Comparison of ENCODE assay signal across 19 cellular contexts in genomic region chr10:69492091-69492745, GRCh38. TPM values are rescaled to one million over a fixed set of nuclear protein-coding genes. Genes with fewer than 3 reads are reported as not detected.
DNase-seq lines count a peak whose midpoint lies in the region; FAIRE-seq and TF ChIP-seq lines count a peak whose summit lies in the region.
"Had no signal": no experiment of that assay in that cellular context is flagged by ENCODE, and none has a peak within 500 bp of the region (broad histone marks: within the 10 kb centered on the region; RNA-seq: fewer than 3 reads in every experiment).

No MANE protein-coding gene starts in this region.

- no peak overlapping the region for H3T11ph ChIP-seq in H9 (ENCODE audit: low read length)

- H3K18ac ChIP-seq in H9 (ENCODE audit: insufficient read length, low read depth, low read length), result peak overlapping the region; percentile 29

- no peak overlapping the region for H3K4ac ChIP-seq in H9 (ENCODE audit: low read depth, low read length)

- H2BK12ac ChIP-seq in H9 (ENCODE audit: insufficient read length, low read depth, low read length), result no peak overlapping the region

- no peak overlapping the region for H2AK5ac ChIP-seq in H9 (ENCODE audit: insufficient read length, low read length)

- no peak overlapping the region for H3K23ac ChIP-seq in H9 (ENCODE audit: insufficient read length, low read depth, low read length)

- H3K36me3 ChIP-seq in smooth muscle cell (ENCODE audit: low read depth), result peaks cover 5% of the 10 kb centered on the region
- H3K36me3 ChIP-seq: neutrophil had no signal

- no peaks in the 10 kb centered on the region for H3K79me1 ChIP-seq in H9 (ENCODE audit: insufficient read depth, low read depth, low read length, poor library complexity, severe bottlenecking)

- H4K8ac ChIP-seq in H9 (replicated peaks; ENCODE audit: insufficient read length, low read depth, low read length), result no peak overlapping the region

- H3K9me3 ChIP-seq in H9 (ENCODE audit: control insufficient read depth, low read depth, low read length) (peaks cover 4% of the 10 kb centered on the region), smooth muscle cell (replicated peaks; ENCODE audit: low read depth) (no peaks in the 10 kb centered on the region)

- H3K27me3 ChIP-seq in H9 (ENCODE audit: insufficient read depth, low read length) (no peaks in the 10 kb centered on the region), smooth muscle cell (ENCODE audit: low read depth) (no peaks in the 10 kb centered on the region)
- H3K27me3 ChIP-seq: left lung, neutrophil, tibial artery had no signal

- H3K4me1 ChIP-seq in H9 (ENCODE audit: insufficient read depth, low read length) (no peaks in the 10 kb centered on the region), smooth muscle cell (ENCODE audit: low read depth) (peaks cover 21% of the 10 kb centered on the region)
- H3K4me1 ChIP-seq: left lung had no signal

- no peak overlapping the region for H3K56ac ChIP-seq in H9 (ENCODE audit: insufficient read length, low read depth, low read length)

- H2AFZ ChIP-seq in H9 (ENCODE audit: low read length) (no peak overlapping the region), smooth muscle cell (ENCODE audit: low read depth) (no peak overlapping the region)

- peaks cover 3% of the 10 kb centered on the region for H3K27me3 Mint-ChIP-seq in H9 (ENCODE audit: low read depth)
- no peaks in the 10 kb centered on the region for H3K27me3 Mint-ChIP-seq in mesothelial cell of epicardium (ENCODE audit: low read depth)
- H3K27me3 Mint-ChIP-seq: activated naive CD4-positive, alpha-beta T cell treated with anti-CD3 and anti-CD28 coated beads, Interleukin-2, amount 50 U/mL, for 24 hours; central memory CD8-positive, alpha-beta T cell had no signal

- H3K23me2 ChIP-seq in H9 (ENCODE audit: insufficient read length, low read depth, low read length, poor library complexity, severe bottlenecking), result no peaks in the 10 kb centered on the region

- H2BK120ac ChIP-seq in H9 (ENCODE audit: low read depth, low read length, poor library complexity, severe bottlenecking), result no peak overlapping the region

- H3K27ac ChIP-seq in H9 (ENCODE audit: insufficient read length, low read depth, low read length), result no peak overlapping the region
- peak overlapping the region; percentile 92 for H3K27ac ChIP-seq in angular gyrus (ENCODE audit: low read depth, low read length)
- H3K27ac ChIP-seq in smooth muscle cell (ENCODE audit: low read depth), result peak overlapping the region; percentile 53
- H3K27ac ChIP-seq: left lung, neutrophil, SK-N-MC, tibial artery had no signal

- H3K79me2 ChIP-seq in H9 (ENCODE audit: insufficient read depth, low read length) (no peaks in the 10 kb centered on the region), smooth muscle cell (ENCODE audit: low read depth) (peaks cover 10% of the 10 kb centered on the region)

- H3K36me3 Mint-ChIP-seq in H9 (ENCODE audit: insufficient read depth in 1 of 3, low read depth in 3 of 3) (peaks cover 13 to 16% (median 14%) of the 10 kb centered on the region in 3 experiments), mesothelial cell of epicardium (peaks cover 11% of the 10 kb centered on the region)

- no peak overlapping the region for H4K91ac ChIP-seq in H9 (ENCODE audit: insufficient read length, low read depth, low read length)

- no peak for TF ChIP-seq CTCF in H9 (conservative IDR thresholded peaks at IDR 0.05)
- TF ChIP-seq CTCF in mesothelial cell of epicardium (IDR thresholded peaks at IDR 0.05; ENCODE audit: unreplicated experiment), result no peak
- no peak for TF ChIP-seq CTCF in smooth muscle cell (IDR thresholded peaks at IDR 0.05; ENCODE audit: borderline replicate concordance, insufficient read depth, poor library complexity, severe bottlenecking)

- H3K9ac ChIP-seq in H9 (ENCODE audit: extremely low read depth, insufficient read length, low read length), result no peak overlapping the region
- no peak overlapping the region for H3K9ac ChIP-seq in smooth muscle cell (ENCODE audit: low read depth)

- no peak overlapping the region for H3K4me3 ChIP-seq in smooth muscle cell
- H3K4me3 ChIP-seq: left lung, SK-N-MC, tibial artery had no signal

- H2BK5ac ChIP-seq in H9 (ENCODE audit: insufficient read length, low read length), result no peak overlapping the region

- H3F3A ChIP-seq in smooth muscle cell (ENCODE audit: low read depth), result no peaks in the 10 kb centered on the region

- H4K20me1 ChIP-seq in H9 (ENCODE audit: control insufficient read depth, insufficient read depth, insufficient read length) (no peaks in the 10 kb centered on the region), smooth muscle cell (ENCODE audit: low read depth) (no peaks in the 10 kb centered on the region)

- FAIRE-seq in GM19239 (lab: Jason Lieb, UNC), result no peak
- FAIRE-seq: endothelial cell of umbilical vein had no signal

- DNase-seq in H9, result no peak
- DNase-seq in mesothelial cell of epicardium (ENCODE audit: low spot score in 2 of 2, unreplicated experiment in 2 of 2), result no peak
- no peak for DNase-seq in smooth muscle cell (lab: John Stamatoyannopoulos, UW; ENCODE audit: unreplicated experiment)
- no peak for DNase-seq in GM19239 (ENCODE audit: insufficient read length, low spot score)
- no peak for DNase-seq in HuH-7.5 (ENCODE audit: low spot score)
- no peak for DNase-seq in activated CD4-positive, alpha-beta T cell treated with anti-CD3 and anti-CD28 coated beads, Interleukin-2, amount 50 U/mL, for 1 hour
- DNase-seq in central memory CD4-positive, alpha-beta T cell, result no peak
- DNase-seq: activated CD8-positive, alpha-beta memory T cell treated with anti-CD3 and anti-CD28 coated beads for 24 hours; DMS79 treated with DMSO at 0.1 percent for 48 hours; NCI-H1930; stimulated activated CD4-positive, alpha-beta T cell treated with anti-CD3 and anti-CD28 coated beads, Interleukin-12 subunit alpha, Interleukin-12 subunit beta, amount 100 ng/mL, for 4 hours had no signal

- H3K27ac Mint-ChIP-seq in H9 (peak overlapping the region in 2 of 3 experiments; percentile 5 to 10; a peak in 3 of 7 replicates), mesothelial cell of epicardium (peak overlapping the region; percentile 36)
- H3K27ac Mint-ChIP-seq: activated naive CD4-positive, alpha-beta T cell treated with anti-CD3 and anti-CD28 coated beads, Interleukin-2, amount 50 U/mL, for 24 hours had no signal

- H3K4me2 ChIP-seq in H9 (ENCODE audit: insufficient read depth, insufficient read length, low read length) (no peak overlapping the region), smooth muscle cell (peak overlapping the region; percentile 31)

- H3K9me3 Mint-ChIP-seq in H9 (peaks cover 13 to 20% of the 10 kb centered on the region in 2 experiments), mesothelial cell of epicardium (peaks cover 12% of the 10 kb centered on the region)

- no peak overlapping the region for H3K4me3 Mint-ChIP-seq in H9
- no peak overlapping the region for H3K4me3 Mint-ChIP-seq in mesothelial cell of epicardium
- H3K4me3 Mint-ChIP-seq: activated naive CD4-positive, alpha-beta T cell treated with anti-CD3 and anti-CD28 coated beads, Interleukin-2, amount 50 U/mL, for 24 hours; central memory CD8-positive, alpha-beta T cell had no signal

- WGBS in H9 (ENCODE audit: extremely low coverage, insufficient read length, low lambda C conversion rate), result no CpG with 5 or more reads among the region's 13 CpGs
- WGBS in smooth muscle cell (ENCODE audit: low lambda C conversion rate), result 44% methylated on average over 13 of the region's 13 CpGs

- no peak overlapping the region for H4K5ac ChIP-seq in H9 (ENCODE audit: insufficient read length, low read depth, low read length)

- H2BK20ac ChIP-seq in H9 (ENCODE audit: low read depth, low read length, poor library complexity, severe bottlenecking), result no peak overlapping the region

- H3K4me1 Mint-ChIP-seq in H9 (peaks cover 5 to 15% of the 10 kb centered on the region in 2 experiments), mesothelial cell of epicardium (peaks cover 7% of the 10 kb centered on the region)
- H3K4me1 Mint-ChIP-seq: activated naive CD4-positive, alpha-beta T cell treated with anti-CD3 and anti-CD28 coated beads, Interleukin-2, amount 50 U/mL, for 24 hours; central memory CD8-positive, alpha-beta T cell had no signal

- no peak overlapping the region for H2BK15ac ChIP-seq in H9 (ENCODE audit: low read depth, low read length)

- peak overlapping the region; percentile 25; the same call in 1 of the 2 replicates for H3K14ac ChIP-seq in H9 (ENCODE audit: insufficient read depth, low read length)

RNA-seq across cellular contexts. Expression of gene TSPAN15, which starts 41.0 kb away (rescaled TPM):
- total RNA-seq in H9 (2021) (7.7 and 7.8 TPM in 2 replicates), mesothelial cell of epicardium (17.7 to 20.9 TPM (median 19.7 TPM) in 3 replicates), smooth muscle cell (113 and 145 TPM in 2 replicates)
- 144 and 249 TPM in 2 replicates for polyA plus RNA-seq in smooth muscle cell
